In the genomic region with DNA sequence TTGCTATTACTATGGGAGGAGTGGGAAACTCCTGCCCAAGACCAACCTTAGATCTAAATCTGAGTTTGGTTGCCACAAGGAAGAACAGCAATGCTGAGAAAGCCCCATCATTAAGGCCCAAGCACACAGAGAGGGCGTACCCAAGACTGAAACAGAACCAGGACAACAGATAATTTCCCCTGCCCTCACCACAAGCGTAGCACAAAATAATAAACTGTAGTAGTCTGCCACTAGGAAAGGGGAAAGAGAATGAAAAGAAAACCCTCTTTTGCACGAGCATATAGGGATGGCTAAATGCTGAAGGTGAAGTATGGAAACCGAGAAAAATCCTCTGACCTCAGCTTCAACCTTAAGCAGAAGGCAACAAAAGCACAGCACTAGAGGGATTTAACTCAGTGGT, we compare ENCODE assay signal across 15 cellular contexts.
DNase-seq lines count a peak whose midpoint lies in the region; ATAC-seq lines count a peak whose summit lies in the region.
"Had no signal": no experiment of that assay in that cellular context is flagged by ENCODE, and none has a peak within 500 bp of the region (broad histone marks: within the 10 kb centered on the region; RNA-seq: fewer than 3 reads in every experiment).

No MANE protein-coding gene starts in this region.

- H3K4me1 Mint-ChIP-seq in activated T-helper 17 cell treated with anti-CD3 and anti-CD28 coated beads, Interleukin-2, amount 50 U/mL, for 72 hours = no peaks in the 10 kb centered on the region
- H3K4me1 Mint-ChIP-seq: CD4-positive, CD25-positive, alpha-beta regulatory T cell had no signal

- H3K9me3 Mint-ChIP-seq in activated T-helper 17 cell treated with anti-CD3 and anti-CD28 coated beads, Interleukin-2, amount 50 U/mL, for 72 hours = peaks cover 6% of the 10 kb centered on the region

- DNase-seq in NCI-H345 (lab: John Stamatoyannopoulos, UW) = no peak
- no peak for DNase-seq in effector CD8-positive, alpha-beta T cell (lab: John Stamatoyannopoulos, UW)
- DNase-seq: amniotic stem cell; CD4-positive, CD25-positive, alpha-beta regulatory T cell; colonic mucosa; GDM1; lower lobe of right lung; NCI-H1092; NCI-H524; thyroid gland had no signal

- H3K27ac Mint-ChIP-seq in activated T-helper 17 cell treated with anti-CD3 and anti-CD28 coated beads, Interleukin-2, amount 50 U/mL, for 72 hours = peak overlapping the region; percentile 75
- H3K27ac Mint-ChIP-seq: CD4-positive, CD25-positive, alpha-beta regulatory T cell had no signal

- peaks cover 23% of the 10 kb centered on the region for H3K27me3 Mint-ChIP-seq in activated T-helper 17 cell treated with anti-CD3 and anti-CD28 coated beads, Interleukin-2, amount 50 U/mL, for 72 hours

- no peaks in the 10 kb centered on the region for H3K36me3 Mint-ChIP-seq in activated T-helper 17 cell treated with anti-CD3 and anti-CD28 coated beads, Interleukin-2, amount 50 U/mL, for 72 hours (ENCODE audit: low read depth)
- H3K36me3 Mint-ChIP-seq: CD4-positive, CD25-positive, alpha-beta regulatory T cell had no signal

- H3K4me3 Mint-ChIP-seq in activated T-helper 17 cell treated with anti-CD3 and anti-CD28 coated beads, Interleukin-2, amount 50 U/mL, for 72 hours = no peak overlapping the region
- H3K4me3 Mint-ChIP-seq: CD4-positive, CD25-positive, alpha-beta regulatory T cell had no signal

- ATAC-seq in GM18867 (IDR thresholded peaks at IDR 0.05; ENCODE audit: unreplicated experiment) = peak; percentile 49
- ATAC-seq in GM21360 (IDR thresholded peaks at IDR 0.05; ENCODE audit: unreplicated experiment) = peak; percentile 48
- ATAC-seq in HG02938 (IDR thresholded peaks at IDR 0.05; ENCODE audit: unreplicated experiment) = peak; percentile 67
- ATAC-seq in activated T-helper 17 cell treated with anti-CD3 and anti-CD28 coated beads, Interleukin-2, amount 50 U/mL, for 72 hours (replicated peaks) = peak; percentile 73
- no peak for ATAC-seq in GM19328 (IDR thresholded peaks at IDR 0.05; ENCODE audit: unreplicated experiment)
- ATAC-seq: lower lobe of right lung had no signal
